Comparison of ENCODE assay signal across 10 cellular contexts in genomic region chr1:223715710-223716103, GRCh38. TPM values are rescaled to one million over a fixed set of nuclear protein-coding genes. Genes with fewer than 3 reads are reported as not detected.
DNase-seq lines count a peak whose midpoint lies in the region; ATAC-seq and TF ChIP-seq lines count a peak whose summit lies in the region.
"Had no signal": no experiment of that assay in that cellular context is flagged by ENCODE, and none has a peak within 500 bp of the region (broad histone marks: within the 10 kb centered on the region; RNA-seq: fewer than 3 reads in every experiment).

No MANE protein-coding gene starts in this region.

- H3K36me3 Mint-ChIP-seq in naive thymus-derived CD8-positive, alpha-beta T cell, result peaks cover under 1 to 23% (median 18%) of the 10 kb centered on the region in 3 donors

- no peaks in the 10 kb centered on the region for H4K20me1 ChIP-seq in MM.1S (ENCODE audit: insufficient read depth, low read length)

- TF ChIP-seq POLR2A in uterus (IDR thresholded peaks at IDR 0.05), result no peak

- H3K4me1 ChIP-seq in MM.1S (ENCODE audit: low read length) (peaks cover 59% of the 10 kb centered on the region), uterus (peaks cover 0 to 7% of the 10 kb centered on the region in 2 donors)

- peak overlapping the region; percentile 7; the same call in 1 of the 2 replicates for H2AFZ ChIP-seq in MM.1S (ENCODE audit: low read length)

- peak overlapping the region; percentile 79 to 94 (median 94) for H3K27ac Mint-ChIP-seq in naive thymus-derived CD8-positive, alpha-beta T cell

- TF ChIP-seq CTCF in AG09309 (IDR thresholded peaks at IDR 0.05; ENCODE audit: control insufficient read depth, insufficient read depth, low read depth, low read length, missing control alignments) (no peak), MM.1S (IDR thresholded peaks at IDR 0.05; ENCODE audit: low read length) (no peak), uterus (IDR thresholded peaks at IDR 0.05) (no peak)

- H3K4me3 Mint-ChIP-seq in naive thymus-derived CD8-positive, alpha-beta T cell, result peak overlapping the region; percentile 28 to 84 (median 75)

- no peaks in the 10 kb centered on the region; the same call in 1 of the 2 replicates for H3K36me3 ChIP-seq in MM.1S (replicated peaks; ENCODE audit: insufficient read depth, low read length)
- H3K36me3 ChIP-seq in uterus, result no peaks in the 10 kb centered on the region

- H3K9me3 Mint-ChIP-seq in naive thymus-derived CD8-positive, alpha-beta T cell, result no peaks in the 10 kb centered on the region

- ATAC-seq in naive thymus-derived CD8-positive, alpha-beta T cell, result no peak
- ATAC-seq in HG03097 (IDR thresholded peaks at IDR 0.05; ENCODE audit: low FRiP score, unreplicated experiment) (no peak), HG02973 (IDR thresholded peaks at IDR 0.05; ENCODE audit: unreplicated experiment) (no peak)

- H3K4me1 Mint-ChIP-seq in naive thymus-derived CD8-positive, alpha-beta T cell, result peaks cover 38 to 84% (median 76%) of the 10 kb centered on the region in 4 donors

- H3K9me3 ChIP-seq in MM.1S (replicated peaks; ENCODE audit: insufficient read depth, low read length), result no peaks in the 10 kb centered on the region
- no peaks in the 10 kb centered on the region for H3K9me3 ChIP-seq in uterus

- peak overlapping the region; percentile 72; the same call in 1 of the 2 replicates for H3K27ac ChIP-seq in MM.1S (ENCODE audit: low read length)
- H3K27ac ChIP-seq in cingulate gyrus (ENCODE audit: low read depth, low read length), result peak overlapping the region; percentile 7
- H3K27ac ChIP-seq in uterus, result peak overlapping the region in 1 of 2 donors; percentile 53

- H3K4me3 ChIP-seq in AG09309 (ENCODE audit: control insufficient read depth, low read depth, low read length) (peak overlapping the region; percentile 17), MM.1S (ENCODE audit: low read length) (peak overlapping the region; percentile 31), uterus (no peak overlapping the region)

- peaks cover 35% of the 10 kb centered on the region for H3K79me2 ChIP-seq in MM.1S (ENCODE audit: low read length)

- H3K9ac ChIP-seq in MM.1S (ENCODE audit: low read length), result peak overlapping the region; percentile 3; the same call in 1 of the 2 replicates

- POLR2A ChIA-PET in naive thymus-derived CD8-positive, alpha-beta T cell (lab: Charles Lee), result interaction anchor here (1.0 kb wide), 1 partner anchor 130 kb away, joined by 3 read pairs; the partner anchor contains the start of gene TP53BP2

- H3K27me3 Mint-ChIP-seq in naive thymus-derived CD8-positive, alpha-beta T cell, result no peaks in the 10 kb centered on the region

- DNase-seq in AG09309 (ENCODE audit: low read depth) (no peak), MM.1S (no peak), uterus (no peak), NCI-H526 (lab: John Stamatoyannopoulos, UW) (no peak)
- DNase-seq in naive thymus-derived CD8-positive, alpha-beta T cell, result no peak
- DNase-seq: DMS153 had no signal

- H3K27me3 ChIP-seq in MM.1S (replicated peaks; ENCODE audit: insufficient read depth, low read length) (no peaks in the 10 kb centered on the region), uterus (no peaks in the 10 kb centered on the region)

- intact Hi-C loops in uterus (cut with DNase I; ENCODE audit: low total_unique reads), result no loop called here

- H3K9me2 ChIP-seq in MM.1S (replicated peaks; ENCODE audit: insufficient read depth, low read length), result no peaks in the 10 kb centered on the region

- peaks cover 42% of the 10 kb centered on the region for H3F3A ChIP-seq in MM.1S (ENCODE audit: insufficient read depth, low read length)

- H3K4me2 ChIP-seq in MM.1S (ENCODE audit: low read depth, low read length), result peak overlapping the region; percentile 75

RNA-seq across cellular contexts. Expression of gene CAPN2, which starts 3.4 kb away (rescaled TPM):
- total RNA-seq in naive thymus-derived CD8-positive, alpha-beta T cell, result 10 to 100 TPM; 70.0 to 72.2 TPM
- polyA plus RNA-seq in naive thymus-derived CD8-positive, alpha-beta T cell, result 100 to 1,000 TPM in 1 of 3 donors, 10 to 100 TPM in 2; 68.6 to 101 (median 83.7) TPM
- 100 to 1,000 TPM in 3 of 4 donors, 10 to 100 TPM in 1; 96.5 to 170 (median 117) TPM for total RNA-seq in uterus

RNA-seq across cellular contexts. Expression of gene CAPN8, which starts 50.2 kb away (rescaled TPM):
- under 1 TPM in 1 of 2 experiments, not detected in 1; 0.21 TPM for total RNA-seq in naive thymus-derived CD8-positive, alpha-beta T cell
- under 1 TPM in 1 of 3 donors, not detected in 2; 0.36 TPM for polyA plus RNA-seq in naive thymus-derived CD8-positive, alpha-beta T cell
- under 1 TPM in 2 of 4 donors, not detected in 2; 0.59 to 0.88 TPM for total RNA-seq in uterus
- total RNA-seq: frontal cortex had no signal

Comparison
In these comparisons a context has a peak if more than half of its experiments do, and no peak if none do; other contexts are left out.
1. H3K4me3 ChIP-seq: peak in AG09309 (single experiment) and MM.1S (single experiment); none in uterus (0 of 2).